Comparison of ENCODE assay signal across 1 cellular context in the genomic region with DNA sequence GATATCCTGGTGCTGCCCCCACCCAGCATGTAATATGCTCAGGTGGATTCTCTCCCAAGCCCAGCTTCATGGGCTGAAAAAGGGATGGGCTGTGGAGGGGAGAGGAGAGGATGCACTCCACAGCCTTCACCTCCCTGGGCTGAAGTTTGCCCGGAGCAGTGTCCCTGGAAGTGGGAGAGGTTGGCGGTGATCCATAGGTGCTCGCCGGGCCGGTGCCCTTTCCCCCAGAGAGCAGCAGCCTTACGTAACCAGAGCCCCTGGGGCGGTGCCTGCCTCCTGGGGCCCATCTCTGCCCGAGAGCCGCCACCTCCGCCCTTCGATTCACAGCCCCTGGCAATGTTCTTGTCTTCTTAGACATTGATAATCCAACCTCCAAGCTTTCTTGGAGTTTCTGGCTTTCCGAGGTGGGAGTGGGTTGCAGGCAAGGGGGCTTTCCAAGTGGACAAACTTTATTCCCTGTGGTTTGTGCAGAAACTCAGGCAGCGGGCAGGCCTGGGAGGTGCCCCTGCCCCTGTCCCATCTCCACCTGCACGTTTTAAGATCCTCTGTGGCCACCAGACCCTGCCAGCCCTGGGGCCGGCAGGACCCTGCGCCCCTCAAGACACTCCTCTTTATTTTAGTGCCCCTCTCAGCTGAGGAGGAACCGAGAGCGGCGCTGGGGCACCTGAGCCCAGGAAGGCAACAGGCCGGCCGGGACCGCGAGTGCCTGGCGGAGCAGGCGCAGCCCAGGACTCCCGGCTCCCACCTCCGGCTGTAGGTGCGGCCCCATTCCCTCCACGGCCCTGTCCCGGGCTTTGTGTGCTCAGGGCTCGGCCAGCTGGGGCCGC.
TF ChIP-seq lines count a peak whose summit lies in the region.

No MANE protein-coding gene starts in this region.

TF ChIP-seq in HepG2, 621 proteins besides CTCF, POLR2A, EP300 and RAD21 (continued from another document and continues in another):
- TF ChIP-seq FOXP1 (IDR thresholded peaks at IDR 0.05) (no peak), FOXP1 (CRISPR knock-in tag; IDR thresholded peaks at IDR 0.05) (peak; percentile 24; the same call in 1 of the 2 replicates), ZSCAN21 (CRISPR knock-in tag; IDR thresholded peaks at IDR 0.05; ENCODE audit: borderline replicate concordance) (no peak), KDM6A (CRISPR knock-in tag; IDR thresholded peaks at IDR 0.05; ENCODE audit: low read depth) (0 out of 2 replicates have a peak, but pooled peaks have one; percentile 16), MAZ (IDR thresholded peaks at IDR 0.05; ENCODE audit: borderline replicate concordance, low read depth, low read length) (no peak), MAZ (CRISPR knock-in tag; IDR thresholded peaks at IDR 0.05; ENCODE audit: low read depth) (peak; percentile 75), ZNF768 (CRISPR knock-in tag; IDR thresholded peaks at IDR 0.05) (peak; percentile 35; the same call in 1 of the 2 replicates), ZNF441 (CRISPR knock-in tag; IDR thresholded peaks at IDR 0.05; ENCODE audit: borderline replicate concordance) (peak; percentile 58; the same call in 1 of the 2 replicates), ZNF205 (CRISPR knock-in tag; IDR thresholded peaks at IDR 0.05) (no peak), RBM22 (optimal IDR thresholded peaks at IDR 0.05; ENCODE audit: low read length) (peak; percentile 87), FOXC1 (CRISPR knock-in tag; IDR thresholded peaks at IDR 0.05; ENCODE audit: borderline replicate concordance) (no peak), ZNF383 (CRISPR knock-in tag; IDR thresholded peaks at IDR 0.05; ENCODE audit: borderline replicate concordance) (no peak), POLR2G (IDR thresholded peaks at IDR 0.05; ENCODE audit: low read depth, low read length) (peak; percentile 44; the same call in 1 of the 2 replicates), ZNF354B (CRISPR knock-in tag; IDR thresholded peaks at IDR 0.05) (no peak), CENPT (CRISPR knock-in tag; IDR thresholded peaks at IDR 0.05; ENCODE audit: low read depth) (no peak), EED (CRISPR knock-in tag; IDR thresholded peaks at IDR 0.05) (0 out of 2 replicates have a peak, but pooled peaks have one; percentile 53), PHF21A (CRISPR knock-in tag; IDR thresholded peaks at IDR 0.05) (peak; percentile 69), FOXA1 (IDR thresholded peaks at IDR 0.05) (no peak), FOXA1 (CRISPR knock-in tag; IDR thresholded peaks at IDR 0.05) (no peak), ZSCAN25 (CRISPR knock-in tag; IDR thresholded peaks at IDR 0.05) (no peak), SRSF1 (optimal IDR thresholded peaks at IDR 0.05; ENCODE audit: low read depth, low read length) (peak; percentile 19), ZBTB7B (CRISPR knock-in tag; IDR thresholded peaks at IDR 0.05) (peak; percentile 79), GZF1 (CRISPR knock-in tag; IDR thresholded peaks at IDR 0.05) (peak; percentile 60; the same call in 1 of the 2 replicates), ZNF772 (CRISPR knock-in tag; IDR thresholded peaks at IDR 0.05) (peak; percentile 59; the same call in 1 of the 2 replicates), ZNF839 (CRISPR knock-in tag; IDR thresholded peaks at IDR 0.05; ENCODE audit: borderline replicate concordance) (no peak), ZNF777 (CRISPR knock-in tag; IDR thresholded peaks at IDR 0.05) (no peak), ZMYM4 (CRISPR knock-in tag; IDR thresholded peaks at IDR 0.05) (0 out of 2 replicates have a peak, but pooled peaks have one; percentile 27), ZBTB20 (CRISPR knock-in tag; IDR thresholded peaks at IDR 0.05; ENCODE audit: borderline replicate concordance, low read depth) (peak; percentile 88), ZKSCAN5 (CRISPR knock-in tag; IDR thresholded peaks at IDR 0.05) (0 out of 2 replicates have a peak, but pooled peaks have one; percentile 69), ADNP (CRISPR knock-in tag; IDR thresholded peaks at IDR 0.05) (no peak), ZMAT3 (CRISPR knock-in tag; conservative IDR thresholded peaks at IDR 0.05) (no peak; the same call in 1 of the 2 replicates), RFXANK (CRISPR knock-in tag; IDR thresholded peaks at IDR 0.05) (no peak), ZNF224 (CRISPR knock-in tag; IDR thresholded peaks at IDR 0.05) (no peak), ZNF549 (CRISPR knock-in tag; IDR thresholded peaks at IDR 0.05) (no peak), HDAC2 (CRISPR knock-in tag; IDR thresholded peaks at IDR 0.05) (peak; percentile 62; the same call in 1 of the 2 replicates), ZNF326 (CRISPR knock-in tag; IDR thresholded peaks at IDR 0.05; ENCODE audit: borderline replicate concordance) (peak; percentile 75; the same call in 1 of the 2 replicates), ZNF616 (CRISPR knock-in tag; IDR thresholded peaks at IDR 0.05; ENCODE audit: low read depth) (0 out of 2 replicates have a peak, but pooled peaks have one; percentile 59), SNAPC2 (CRISPR knock-in tag; IDR thresholded peaks at IDR 0.05) (no peak), ZNF766 (CRISPR knock-in tag; IDR thresholded peaks at IDR 0.05; ENCODE audit: borderline replicate concordance) (no peak), SSRP1 (CRISPR knock-in tag; IDR thresholded peaks at IDR 0.05) (peak; percentile 41; the same call in 1 of the 2 replicates)
- TF ChIP-seq, protein P1, sequence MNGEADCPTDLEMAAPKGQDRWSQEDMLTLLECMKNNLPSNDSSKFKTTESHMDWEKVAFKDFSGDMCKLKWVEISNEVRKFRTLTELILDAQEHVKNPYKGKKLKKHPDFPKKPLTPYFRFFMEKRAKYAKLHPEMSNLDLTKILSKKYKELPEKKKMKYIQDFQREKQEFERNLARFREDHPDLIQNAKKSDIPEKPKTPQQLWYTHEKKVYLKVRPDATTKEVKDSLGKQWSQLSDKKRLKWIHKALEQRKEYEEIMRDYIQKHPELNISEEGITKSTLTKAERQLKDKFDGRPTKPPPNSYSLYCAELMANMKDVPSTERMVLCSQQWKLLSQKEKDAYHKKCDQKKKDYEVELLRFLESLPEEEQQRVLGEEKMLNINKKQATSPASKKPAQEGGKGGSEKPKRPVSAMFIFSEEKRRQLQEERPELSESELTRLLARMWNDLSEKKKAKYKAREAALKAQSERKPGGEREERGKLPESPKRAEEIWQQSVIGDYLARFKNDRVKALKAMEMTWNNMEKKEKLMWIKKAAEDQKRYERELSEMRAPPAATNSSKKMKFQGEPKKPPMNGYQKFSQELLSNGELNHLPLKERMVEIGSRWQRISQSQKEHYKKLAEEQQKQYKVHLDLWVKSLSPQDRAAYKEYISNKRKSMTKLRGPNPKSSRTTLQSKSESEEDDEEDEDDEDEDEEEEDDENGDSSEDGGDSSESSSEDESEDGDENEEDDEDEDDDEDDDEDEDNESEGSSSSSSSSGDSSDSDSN (CRISPR knock-in tag; IDR thresholded peaks at IDR 0.05) = peak; percentile 73; the same call in 1 of the 2 replicates
- TF ChIP-seq, protein P2, sequence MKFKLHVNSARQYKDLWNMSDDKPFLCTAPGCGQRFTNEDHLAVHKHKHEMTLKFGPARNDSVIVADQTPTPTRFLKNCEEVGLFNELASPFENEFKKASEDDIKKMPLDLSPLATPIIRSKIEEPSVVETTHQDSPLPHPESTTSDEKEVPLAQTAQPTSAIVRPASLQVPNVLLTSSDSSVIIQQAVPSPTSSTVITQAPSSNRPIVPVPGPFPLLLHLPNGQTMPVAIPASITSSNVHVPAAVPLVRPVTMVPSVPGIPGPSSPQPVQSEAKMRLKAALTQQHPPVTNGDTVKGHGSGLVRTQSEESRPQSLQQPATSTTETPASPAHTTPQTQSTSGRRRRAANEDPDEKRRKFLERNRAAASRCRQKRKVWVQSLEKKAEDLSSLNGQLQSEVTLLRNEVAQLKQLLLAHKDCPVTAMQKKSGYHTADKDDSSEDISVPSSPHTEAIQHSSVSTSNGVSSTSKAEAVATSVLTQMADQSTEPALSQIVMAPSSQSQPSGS (CRISPR knock-in tag; IDR thresholded peaks at IDR 0.05) = peak; percentile 62; the same call in 1 of the 2 replicates
- TF ChIP-seq, protein P3, sequence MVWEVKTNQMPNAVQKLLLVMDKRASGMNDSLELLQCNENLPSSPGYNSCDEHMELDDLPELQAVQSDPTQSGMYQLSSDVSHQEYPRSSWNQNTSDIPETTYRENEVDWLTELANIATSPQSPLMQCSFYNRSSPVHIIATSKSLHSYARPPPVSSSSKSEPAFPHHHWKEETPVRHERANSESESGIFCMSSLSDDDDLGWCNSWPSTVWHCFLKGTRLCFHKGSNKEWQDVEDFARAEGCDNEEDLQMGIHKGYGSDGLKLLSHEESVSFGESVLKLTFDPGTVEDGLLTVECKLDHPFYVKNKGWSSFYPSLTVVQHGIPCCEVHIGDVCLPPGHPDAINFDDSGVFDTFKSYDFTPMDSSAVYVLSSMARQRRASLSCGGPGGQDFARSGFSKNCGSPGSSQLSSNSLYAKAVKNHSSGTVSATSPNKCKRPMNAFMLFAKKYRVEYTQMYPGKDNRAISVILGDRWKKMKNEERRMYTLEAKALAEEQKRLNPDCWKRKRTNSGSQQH (CRISPR knock-in tag; IDR thresholded peaks at IDR 0.05; ENCODE audit: low read depth) = no peak
- TF ChIP-seq, protein P4, sequence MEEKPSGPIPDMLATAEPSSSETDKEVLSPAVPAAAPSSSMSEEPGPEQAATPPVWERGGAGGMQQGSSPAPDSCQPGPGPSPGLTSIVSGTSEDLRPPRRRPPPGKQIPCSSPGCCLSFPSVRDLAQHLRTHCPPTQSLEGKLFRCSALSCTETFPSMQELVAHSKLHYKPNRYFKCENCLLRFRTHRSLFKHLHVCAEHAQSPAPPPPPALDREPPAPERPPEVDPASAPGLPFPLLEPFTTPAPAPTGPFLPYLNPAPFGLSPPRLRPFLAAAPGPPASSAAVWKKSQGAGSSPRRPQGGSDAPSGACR (CRISPR knock-in tag; IDR thresholded peaks at IDR 0.05) = no peak
- TF ChIP-seq, protein P5, sequence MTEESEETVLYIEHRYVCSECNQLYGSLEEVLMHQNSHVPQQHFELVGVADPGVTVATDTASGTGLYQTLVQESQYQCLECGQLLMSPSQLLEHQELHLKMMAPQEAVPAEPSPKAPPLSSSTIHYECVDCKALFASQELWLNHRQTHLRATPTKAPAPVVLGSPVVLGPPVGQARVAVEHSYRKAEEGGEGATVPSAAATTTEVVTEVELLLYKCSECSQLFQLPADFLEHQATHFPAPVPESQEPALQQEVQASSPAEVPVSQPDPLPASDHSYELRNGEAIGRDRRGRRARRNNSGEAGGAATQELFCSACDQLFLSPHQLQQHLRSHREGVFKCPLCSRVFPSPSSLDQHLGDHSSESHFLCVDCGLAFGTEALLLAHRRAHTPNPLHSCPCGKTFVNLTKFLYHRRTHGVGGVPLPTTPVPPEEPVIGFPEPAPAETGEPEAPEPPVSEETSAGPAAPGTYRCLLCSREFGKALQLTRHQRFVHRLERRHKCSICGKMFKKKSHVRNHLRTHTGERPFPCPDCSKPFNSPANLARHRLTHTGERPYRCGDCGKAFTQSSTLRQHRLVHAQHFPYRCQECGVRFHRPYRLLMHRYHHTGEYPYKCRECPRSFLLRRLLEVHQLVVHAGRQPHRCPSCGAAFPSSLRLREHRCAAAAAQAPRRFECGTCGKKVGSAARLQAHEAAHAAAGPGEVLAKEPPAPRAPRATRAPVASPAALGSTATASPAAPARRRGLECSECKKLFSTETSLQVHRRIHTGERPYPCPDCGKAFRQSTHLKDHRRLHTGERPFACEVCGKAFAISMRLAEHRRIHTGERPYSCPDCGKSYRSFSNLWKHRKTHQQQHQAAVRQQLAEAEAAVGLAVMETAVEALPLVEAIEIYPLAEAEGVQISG (CRISPR knock-in tag; IDR thresholded peaks at IDR 0.05) = peak; percentile 53; the same call in 1 of the 2 replicates
- TF ChIP-seq, protein P6, sequence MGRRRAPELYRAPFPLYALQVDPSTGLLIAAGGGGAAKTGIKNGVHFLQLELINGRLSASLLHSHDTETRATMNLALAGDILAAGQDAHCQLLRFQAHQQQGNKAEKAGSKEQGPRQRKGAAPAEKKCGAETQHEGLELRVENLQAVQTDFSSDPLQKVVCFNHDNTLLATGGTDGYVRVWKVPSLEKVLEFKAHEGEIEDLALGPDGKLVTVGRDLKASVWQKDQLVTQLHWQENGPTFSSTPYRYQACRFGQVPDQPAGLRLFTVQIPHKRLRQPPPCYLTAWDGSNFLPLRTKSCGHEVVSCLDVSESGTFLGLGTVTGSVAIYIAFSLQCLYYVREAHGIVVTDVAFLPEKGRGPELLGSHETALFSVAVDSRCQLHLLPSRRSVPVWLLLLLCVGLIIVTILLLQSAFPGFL (CRISPR knock-in tag; IDR thresholded peaks at IDR 0.05) = no peak
- TF ChIP-seq, protein P7, sequence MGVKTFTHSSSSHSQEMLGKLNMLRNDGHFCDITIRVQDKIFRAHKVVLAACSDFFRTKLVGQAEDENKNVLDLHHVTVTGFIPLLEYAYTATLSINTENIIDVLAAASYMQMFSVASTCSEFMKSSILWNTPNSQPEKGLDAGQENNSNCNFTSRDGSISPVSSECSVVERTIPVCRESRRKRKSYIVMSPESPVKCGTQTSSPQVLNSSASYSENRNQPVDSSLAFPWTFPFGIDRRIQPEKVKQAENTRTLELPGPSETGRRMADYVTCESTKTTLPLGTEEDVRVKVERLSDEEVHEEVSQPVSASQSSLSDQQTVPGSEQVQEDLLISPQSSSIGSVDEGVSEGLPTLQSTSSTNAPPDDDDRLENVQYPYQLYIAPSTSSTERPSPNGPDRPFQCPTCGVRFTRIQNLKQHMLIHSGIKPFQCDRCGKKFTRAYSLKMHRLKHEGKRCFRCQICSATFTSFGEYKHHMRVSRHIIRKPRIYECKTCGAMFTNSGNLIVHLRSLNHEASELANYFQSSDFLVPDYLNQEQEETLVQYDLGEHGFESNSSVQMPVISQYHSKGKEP (CRISPR knock-in tag; IDR thresholded peaks at IDR 0.05) = no peak
- TF ChIP-seq, protein P8, sequence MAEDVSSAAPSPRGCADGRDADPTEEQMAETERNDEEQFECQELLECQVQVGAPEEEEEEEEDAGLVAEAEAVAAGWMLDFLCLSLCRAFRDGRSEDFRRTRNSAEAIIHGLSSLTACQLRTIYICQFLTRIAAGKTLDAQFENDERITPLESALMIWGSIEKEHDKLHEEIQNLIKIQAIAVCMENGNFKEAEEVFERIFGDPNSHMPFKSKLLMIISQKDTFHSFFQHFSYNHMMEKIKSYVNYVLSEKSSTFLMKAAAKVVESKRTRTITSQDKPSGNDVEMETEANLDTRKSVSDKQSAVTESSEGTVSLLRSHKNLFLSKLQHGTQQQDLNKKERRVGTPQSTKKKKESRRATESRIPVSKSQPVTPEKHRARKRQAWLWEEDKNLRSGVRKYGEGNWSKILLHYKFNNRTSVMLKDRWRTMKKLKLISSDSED (CRISPR knock-in tag; IDR thresholded peaks at IDR 0.05) = no peak
- TF ChIP-seq, protein P9, sequence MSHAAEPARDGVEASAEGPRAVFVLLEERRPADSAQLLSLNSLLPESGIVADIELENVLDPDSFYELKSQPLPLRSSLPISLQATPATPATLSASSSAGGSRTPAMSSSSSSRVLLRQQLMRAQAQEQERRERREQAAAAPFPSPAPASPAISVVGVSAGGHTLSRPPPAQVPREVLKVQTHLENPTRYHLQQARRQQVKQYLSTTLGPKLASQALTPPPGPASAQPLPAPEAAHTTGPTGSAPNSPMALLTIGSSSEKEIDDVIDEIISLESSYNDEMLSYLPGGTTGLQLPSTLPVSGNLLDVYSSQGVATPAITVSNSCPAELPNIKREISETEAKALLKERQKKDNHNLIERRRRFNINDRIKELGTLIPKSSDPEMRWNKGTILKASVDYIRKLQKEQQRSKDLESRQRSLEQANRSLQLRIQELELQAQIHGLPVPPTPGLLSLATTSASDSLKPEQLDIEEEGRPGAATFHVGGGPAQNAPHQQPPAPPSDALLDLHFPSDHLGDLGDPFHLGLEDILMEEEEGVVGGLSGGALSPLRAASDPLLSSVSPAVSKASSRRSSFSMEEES (CRISPR knock-in tag; IDR thresholded peaks at IDR 0.05) = peak; percentile 45; the same call in 1 of the 2 replicates
- TF ChIP-seq, protein P10, sequence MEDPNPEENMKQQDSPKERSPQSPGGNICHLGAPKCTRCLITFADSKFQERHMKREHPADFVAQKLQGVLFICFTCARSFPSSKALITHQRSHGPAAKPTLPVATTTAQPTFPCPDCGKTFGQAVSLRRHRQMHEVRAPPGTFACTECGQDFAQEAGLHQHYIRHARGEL (CRISPR knock-in tag; IDR thresholded peaks at IDR 0.05) = no peak
